In the genomic region with DNA sequence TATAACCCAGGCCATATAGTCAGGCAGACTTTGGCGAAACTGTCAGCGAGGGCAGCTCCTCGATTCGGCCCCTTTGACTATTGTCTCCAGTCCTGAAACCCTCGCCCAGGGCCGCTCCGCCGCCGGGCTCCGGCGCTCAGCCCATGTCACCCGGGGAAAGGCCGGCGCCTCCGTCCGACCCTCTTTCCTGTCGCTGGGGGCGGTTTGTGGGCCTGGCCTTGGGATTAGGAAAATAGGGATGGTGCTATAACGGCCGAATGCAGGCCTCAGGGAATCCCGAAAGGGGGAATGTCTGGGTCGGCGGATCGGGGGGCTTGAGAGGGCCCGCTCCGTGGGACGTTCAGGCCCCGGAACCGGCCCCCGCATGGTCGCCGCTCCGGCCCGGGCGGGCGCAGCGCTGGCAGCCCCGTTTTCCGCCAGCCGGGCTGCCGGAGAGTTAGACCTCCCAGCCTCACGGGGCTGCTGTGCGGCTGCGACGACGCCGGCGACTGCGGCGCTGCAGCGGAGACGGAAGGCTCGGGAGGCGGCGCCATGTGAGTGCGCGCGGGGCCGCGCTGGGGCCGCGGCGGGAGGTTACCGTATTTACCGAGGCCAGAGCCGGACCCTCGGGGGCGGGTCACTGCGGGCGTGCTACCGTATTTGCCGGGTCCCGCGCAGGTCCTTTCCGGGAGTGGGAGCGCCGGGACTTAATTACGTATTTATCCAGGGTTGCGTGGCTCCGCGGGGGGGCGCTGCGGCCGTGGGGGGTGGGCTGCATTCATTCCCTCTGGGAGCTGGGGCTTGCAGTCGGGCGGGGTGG, we compare ENCODE assay signal across 8 cellular contexts. TPM values are rescaled to one million over a fixed set of nuclear protein-coding genes. Genes with fewer than 3 reads are reported as not detected.
A peak's percentile ranks its signal among the peaks of the same experiment; 100 is the strongest.
DNase-seq lines count a peak whose midpoint lies in the region; ATAC-seq and TF ChIP-seq lines count a peak whose summit lies in the region.

No MANE protein-coding gene starts in this region.

- ATAC-seq in GM18519 (IDR thresholded peaks at IDR 0.05; ENCODE audit: low FRiP score, unreplicated experiment) = peak; percentile 36
- peak; percentile 54 for ATAC-seq in HG03045 (IDR thresholded peaks at IDR 0.05; ENCODE audit: unreplicated experiment)
- ATAC-seq in activated CD4-positive, alpha-beta T cell treated with anti-CD3 and anti-CD28 coated beads for 36 hours = peak; percentile 74
- ATAC-seq in left colon = peak; percentile 77

- peak; percentile 25 for TF ChIP-seq CTCF in AG04449 (IDR thresholded peaks at IDR 0.05; ENCODE audit: insufficient read depth, low read length, missing control alignments)
- TF ChIP-seq CTCF in choroid plexus epithelial cell (conservative IDR thresholded peaks at IDR 0.05; ENCODE audit: low read depth, low read length) = no peak

- H3K27me3 Mint-ChIP-seq in activated CD4-positive, alpha-beta T cell treated with anti-CD3 and anti-CD28 coated beads for 36 hours = no peaks in the 10 kb centered on the region

- intact Hi-C loops in activated CD4-positive, alpha-beta T cell treated with anti-CD3 and anti-CD28 coated beads for 36 hours (cut with DNase I, micrococcal nuclease) = loop anchor here (1.0 to 5.0 kb wide), 8 partner anchors 16 to 693 kb away; a partner anchor contains a TSS
- intact Hi-C loops in left colon (cut with DNase I, micrococcal nuclease) = no loop called here

- DNase-seq in AG04449 (ENCODE audit: low read depth, low spot score) = peak; percentile 37
- DNase-seq in NCI-H2196 treated with DMSO at 0.1 percent for 48 hours (lab: John Stamatoyannopoulos, UW; ENCODE audit: unreplicated experiment) = peak; percentile 61
- DNase-seq in activated CD4-positive, alpha-beta T cell treated with anti-CD3 and anti-CD28 coated beads for 36 hours = peak; percentile 85
- peak; percentile 92 for DNase-seq in choroid plexus epithelial cell (ENCODE audit: low read depth)
- peak; percentile 90 to 93 for DNase-seq in left colon
- peak; percentile 40 to 41 for DNase-seq in stimulated activated CD4-positive, alpha-beta T cell treated with anti-CD3 and anti-CD28 coated beads, Interleukin-1b, Interleukin-23, amount 100 ng/mL, for 1 hour (ENCODE audit: low read depth in 2 of 2)

- no peaks in the 10 kb centered on the region for H3K9me3 Mint-ChIP-seq in activated CD4-positive, alpha-beta T cell treated with anti-CD3 and anti-CD28 coated beads for 36 hours (ENCODE audit: low read depth)

- H3K27ac Mint-ChIP-seq in activated CD4-positive, alpha-beta T cell treated with anti-CD3 and anti-CD28 coated beads for 36 hours = peak overlapping the region; percentile 91

- H3K4me3 ChIP-seq in AG04449 (ENCODE audit: low read depth, low read length) = peak overlapping the region; percentile 68
- H3K4me3 ChIP-seq in choroid plexus epithelial cell (ENCODE audit: low read depth, low read length) = peak overlapping the region; percentile 75

- peaks cover 49% of the 10 kb centered on the region for H3K4me1 Mint-ChIP-seq in activated CD4-positive, alpha-beta T cell treated with anti-CD3 and anti-CD28 coated beads for 36 hours

- CTCF ChIA-PET in AG04449 (lab: Yijun Ruan, JAX) = interaction anchor here (0.5 to 6.0 kb wide), 13 partner anchors 11 to 1088 kb away, joined by 3 to 39 read pairs (median 3); a partner anchor contains a TSS
- CTCF ChIA-PET in activated CD4-positive, alpha-beta T cell treated with anti-CD3 and anti-CD28 coated beads for 36 hours (lab: Charles Lee) = interaction anchor here (0.6 to 3.5 kb wide), 11 partner anchors 25 to 751 kb away, joined by 3 to 12 read pairs (median 3); no protein-coding TSS in a partner anchor

- POLR2A ChIA-PET in AG04449 (lab: Yijun Ruan, JAX) = interaction anchor here (0.5 to 2.0 kb wide), 5 partner anchors 13 to 573 kb away, joined by 3 to 10 read pairs (median 3); a partner anchor contains a TSS
- POLR2A ChIA-PET in activated CD4-positive, alpha-beta T cell treated with anti-CD3 and anti-CD28 coated beads for 36 hours (lab: Charles Lee) = interaction anchor here (1.0 to 1.1 kb wide), 2 partner anchors 35 to 36 kb away, joined by 3 read pairs; a partner anchor contains a TSS

- H3K4me3 Mint-ChIP-seq in activated CD4-positive, alpha-beta T cell treated with anti-CD3 and anti-CD28 coated beads for 36 hours = peak overlapping the region; percentile 90

- peaks cover 7% of the 10 kb centered on the region for H3K36me3 Mint-ChIP-seq in activated CD4-positive, alpha-beta T cell treated with anti-CD3 and anti-CD28 coated beads for 36 hours (ENCODE audit: low read depth)

RNA-seq across cellular contexts. Expression of a gene that starts 25.9 kb away (rescaled TPM):
- 1 to 10 TPM; 3.9 to 5.1 TPM for total RNA-seq in activated CD4-positive, alpha-beta T cell treated with anti-CD3 and anti-CD28 coated beads for 36 hours
- total RNA-seq in left colon = 1 to 10 TPM; 7.1 to 8.7 TPM

RNA-seq across cellular contexts. Expression of a gene that starts 36.4 kb away (rescaled TPM):
- 10 to 100 TPM; 48.2 to 55.6 TPM for total RNA-seq in activated CD4-positive, alpha-beta T cell treated with anti-CD3 and anti-CD28 coated beads for 36 hours
- total RNA-seq in left colon = 100 to 1,000 TPM; 168 to 209 TPM

RNA-seq across cellular contexts. Expression of a gene that starts 45.4 kb away (rescaled TPM):
- total RNA-seq in activated CD4-positive, alpha-beta T cell treated with anti-CD3 and anti-CD28 coated beads for 36 hours = 1 to 10 TPM; 7.7 to 9.6 TPM
- 1 to 10 TPM; 2.9 to 5.5 TPM for total RNA-seq in left colon

Comparison
In these comparisons a context has a peak if more than half of its experiments do, and no peak if none do; other contexts are left out.
1. Peak in every context shown above with its lines: DNase-seq, ATAC-seq and H3K4me3 ChIP-seq.
2. DNase-seq: peak in every context shown above with its lines; median percentile 92 in choroid plexus epithelial cell; 92 in left colon; 85 in activated CD4-positive, alpha-beta T cell treated with anti-CD3 and anti-CD28 coated beads for 36 hours; 61 in NCI-H2196 treated with DMSO at 0.1 percent for 48 hours; 40 in stimulated activated CD4-positive, alpha-beta T cell treated with anti-CD3 and anti-CD28 coated beads, Interleukin-1b, Interleukin-23, amount 100 ng/mL, for 1 hour; 37 in AG04449.
3. intact Hi-C loops: an anchor here in activated CD4-positive, alpha-beta T cell treated with anti-CD3 and anti-CD28 coated beads for 36 hours (1.0 to 5.0 kb wide); none called in left colon.